8 cellular contexts compared by ENCODE assay signal in genomic region chr22:43152355-43153071, GRCh38. TPM values are rescaled to one million over a fixed set of nuclear protein-coding genes. Genes with fewer than 3 reads are reported as not detected.
A peak's percentile ranks its signal among the peaks of the same experiment; 100 is the strongest.
DNase-seq lines count a peak whose midpoint lies in the region; ATAC-seq, FAIRE-seq and TF ChIP-seq lines count a peak whose summit lies in the region.

No MANE protein-coding gene starts in this region.

- H3K4me2 ChIP-seq in trophoblast cell (ENCODE audit: low read length), result peak overlapping the region; percentile 83

- H4K91ac ChIP-seq in trophoblast cell (ENCODE audit: low read depth, low read length), result peak overlapping the region; percentile 38

- peak; percentile 47 for DNase-seq in NCI-H2029 (lab: John Stamatoyannopoulos, UW)
- DNase-seq in NCI-H2029 treated with DMSO at 0.1 percent for 48 hours (lab: John Stamatoyannopoulos, UW), result no peak
- peak; percentile 39 for DNase-seq in RCC 7860 (ENCODE audit: low spot score)
- peak; percentile 43 for DNase-seq in activated gamma-delta T cell treated with anti-CD3 and anti-CD28 coated beads, Interleukin-2, amount 50 U/mL, for 16 hours (ENCODE audit: low read depth)
- peak; percentile 71 for DNase-seq in foreskin melanocyte
- DNase-seq in trophoblast cell, result peak in 1 of 2 donors; percentile 29

- H3K4me1 ChIP-seq in trophoblast cell (ENCODE audit: control insufficient read depth in 1 of 2, insufficient read depth in 2 of 2, low read length in 2 of 2) (peaks cover 12 to 17% of the 10 kb centered on the region in 2 experiments), urinary bladder (ENCODE audit: insufficient read depth) (no peaks in the 10 kb centered on the region)

- H3K36me3 ChIP-seq in trophoblast cell (ENCODE audit: control insufficient read depth in 1 of 2, insufficient read depth in 2 of 2, low read length in 2 of 2), result no peaks in the 10 kb centered on the region
- H3K36me3 ChIP-seq in urinary bladder (ENCODE audit: insufficient read depth), result no peaks in the 10 kb centered on the region

- H3K23ac ChIP-seq in trophoblast cell (ENCODE audit: low read length), result no peak overlapping the region

- peak overlapping the region; percentile 24 for H3K14ac ChIP-seq in trophoblast cell (ENCODE audit: low read length)

- no peak overlapping the region for H2BK5ac ChIP-seq in trophoblast cell (ENCODE audit: low read depth, low read length, poor library complexity)

- peak overlapping the region; percentile 6 for H2BK120ac ChIP-seq in trophoblast cell (ENCODE audit: insufficient read depth, low read length, poor library complexity)

- H2BK12ac ChIP-seq in trophoblast cell (ENCODE audit: low read length), result no peak overlapping the region

- H4K12ac ChIP-seq in trophoblast cell (ENCODE audit: low read depth, low read length), result no peak overlapping the region

- H3K27ac ChIP-seq in trophoblast cell (ENCODE audit: low read depth, low read length) (no peak overlapping the region), urinary bladder (ENCODE audit: low read depth) (peak overlapping the region; percentile 93)

- no CpG with 5 or more reads among the region's 22 CpGs for WGBS in trophoblast cell (ENCODE audit: extremely low coverage, insufficient coverage, insufficient read length)
- WGBS in urinary bladder, result 26% methylated on average over 22 of the region's 22 CpGs

- peak overlapping the region; percentile 8 for H3K4ac ChIP-seq in trophoblast cell (ENCODE audit: low read depth, low read length)

- H3K79me2 ChIP-seq in trophoblast cell (ENCODE audit: control insufficient read depth, insufficient read depth, low read length, poor library complexity), result no peaks in the 10 kb centered on the region

- no peaks in the 10 kb centered on the region for H3K79me1 ChIP-seq in trophoblast cell (ENCODE audit: low read length)

- no peak for FAIRE-seq in RCC 7860 (lab: Jason Lieb, UNC)

- no peaks in the 10 kb centered on the region for H3K27me3 ChIP-seq in trophoblast cell (ENCODE audit: insufficient read depth, low read length)

- peak overlapping the region; percentile 20 for H2AK5ac ChIP-seq in trophoblast cell (ENCODE audit: low read length)

- peak overlapping the region; percentile 43 for H3K18ac ChIP-seq in trophoblast cell (ENCODE audit: low read length)

- no peak for TF ChIP-seq POLR2A in GM18505 (IDR thresholded peaks at IDR 0.05; ENCODE audit: borderline replicate concordance, extremely low read depth, insufficient read depth, insufficient read length)

- ATAC-seq in GM18505 (IDR thresholded peaks at IDR 0.05; ENCODE audit: unreplicated experiment), result no peak

- H3K4me3 ChIP-seq in trophoblast cell (ENCODE audit: low read depth, low read length) (no peak overlapping the region), urinary bladder (ENCODE audit: low read depth, low read length) (peak overlapping the region; percentile 74)

- H2AFZ ChIP-seq in trophoblast cell (ENCODE audit: insufficient read depth, low read length, poor library complexity), result no peak overlapping the region

- no peaks in the 10 kb centered on the region for H3K9me3 ChIP-seq in trophoblast cell (ENCODE audit: insufficient read depth, low read depth, low read length)

- H4K8ac ChIP-seq in trophoblast cell (ENCODE audit: low read depth, low read length), result peak overlapping the region; percentile 3

- no peak overlapping the region for H3K9ac ChIP-seq in trophoblast cell (ENCODE audit: low read length)

RNA-seq across cellular contexts. Expression of gene TSPO, which starts 1.2 kb away (rescaled TPM):
- 21.6 and 23.0 TPM in 2 replicates for polyA plus RNA-seq in trophoblast cell (2013)
- total RNA-seq in urinary bladder, result 57.6 TPM
- polyA plus RNA-seq in urinary bladder, result 211 TPM

RNA-seq across cellular contexts. Expression of gene MCAT, which starts 9.3 kb away (rescaled TPM):
- polyA plus RNA-seq in trophoblast cell (2013), result 10.1 and 11.0 TPM in 2 replicates
- 6.3 TPM for total RNA-seq in urinary bladder
- polyA plus RNA-seq in urinary bladder, result 20.9 TPM

RNA-seq across cellular contexts. Expression of gene TTLL12, which starts 34.4 kb away (rescaled TPM):
- polyA plus RNA-seq in trophoblast cell (2013), result 20.0 and 21.1 TPM in 2 replicates
- total RNA-seq in urinary bladder, result 8.1 TPM
- polyA plus RNA-seq in urinary bladder, result 26.6 TPM

RNA-seq across cellular contexts. Expression of gene BIK, which starts 42.0 kb away (rescaled TPM):
- 2.7 and 3.0 TPM in 2 replicates for polyA plus RNA-seq in trophoblast cell (2013)
- total RNA-seq in urinary bladder, result 2.5 TPM
- polyA plus RNA-seq in urinary bladder, result 0.79 TPM
